In genomic region chr2:138502253-138503086, GRCh38 we compare ENCODE assay signal across 8 cellular contexts. TPM values are rescaled to one million over a fixed set of nuclear protein-coding genes. Genes with fewer than 3 reads are reported as not detected.
A peak's percentile ranks its signal among the peaks of the same experiment; 100 is the strongest.
DNase-seq lines count a peak whose midpoint lies in the region; ATAC-seq, FAIRE-seq and TF ChIP-seq lines count a peak whose summit lies in the region.

No MANE protein-coding gene starts in this region.

- TF ChIP-seq EP300 in stomach (IDR thresholded peaks at IDR 0.05) = no peak

- peak overlapping the region; percentile 88 for H2AFZ ChIP-seq in GM23338

- H3K4me3 ChIP-seq in GM23338 (peak overlapping the region; percentile 99), breast epithelium (peak overlapping the region; percentile 84 to 97 (median 94)), kidney (ENCODE audit: low read length in 2 of 2) (peak overlapping the region; percentile 75 to 86), stomach (peak overlapping the region; percentile 90 to 96 (median 90))

- H3K36me3 Mint-ChIP-seq in GM23338 (ENCODE audit: low read depth) = no peaks in the 10 kb centered on the region

- no peaks in the 10 kb centered on the region for H3K36me3 ChIP-seq in GM23338 (ENCODE audit: insufficient read depth)
- no peaks in the 10 kb centered on the region for H3K36me3 ChIP-seq in breast epithelium
- H3K36me3 ChIP-seq in kidney (ENCODE audit: control insufficient read depth in 1 of 2, insufficient read depth in 2 of 2, low read length in 2 of 2) = no peaks in the 10 kb centered on the region
- H3K36me3 ChIP-seq in stomach = no peaks in the 10 kb centered on the region

- WGBS in stomach, 5 donors = 1 to 2% (median 1%) methylated on average over 25 to 26 of the region's 26 CpGs

- 0 out of 2 replicates have a peak, but pooled peaks cover 3% of the 10 kb centered on the region for H3K9me2 ChIP-seq in GM23338 (ENCODE audit: insufficient read depth)

- H3K4me1 Mint-ChIP-seq in GM23338 = peaks cover 31% of the 10 kb centered on the region

- peak overlapping the region; percentile 37 to 83 for H3K9ac ChIP-seq in kidney (ENCODE audit: low read length in 2 of 2)

- peaks cover 7% of the 10 kb centered on the region for H3K27me3 Mint-ChIP-seq in GM23338 (ENCODE audit: insufficient read depth, low read depth, poor library complexity)

- TF ChIP-seq CTCF in GM23338 (conservative IDR thresholded peaks at IDR 0.05; ENCODE audit: low read depth in 2 of 2) (no peak), breast epithelium (IDR thresholded peaks at IDR 0.05) (no peak), kidney (IDR thresholded peaks at IDR 0.05; ENCODE audit: borderline replicate concordance, extremely low read depth, insufficient read depth) (no peak), stomach (IDR thresholded peaks at IDR 0.05) (no peak)

- intact Hi-C loops in breast epithelium (cut with DNase I; ENCODE audit: low total_unique reads) = no loop called here
- intact Hi-C loops in kidney (cut with DNase I) = no loop called here
- intact Hi-C loops in stomach (cut with DNase I; ENCODE audit: low total_unique reads) = no loop called here

- peaks cover 52% of the 10 kb centered on the region for H3K79me2 ChIP-seq in GM23338 (replicated peaks; ENCODE audit: insufficient read depth)

- peak overlapping the region; percentile 93 for H3K4me3 Mint-ChIP-seq in GM23338

- H3K9me3 ChIP-seq in breast epithelium (no peaks in the 10 kb centered on the region), kidney (ENCODE audit: control insufficient read depth in 1 of 2, low read length in 2 of 2) (no peaks in the 10 kb centered on the region), stomach (no peaks in the 10 kb centered on the region)

- H3K4me1 ChIP-seq in GM23338 (ENCODE audit: insufficient read depth) (peaks cover 33% of the 10 kb centered on the region), breast epithelium (no peaks in the 10 kb centered on the region), kidney (ENCODE audit: control insufficient read depth in 1 of 2, insufficient read depth in 1 of 2, low read depth in 1 of 2, low read length in 2 of 2) (peaks cover 8 to 13% of the 10 kb centered on the region in 2 donors), stomach (peaks cover 34 to 62% (median 48%) of the 10 kb centered on the region in 4 donors)

- H3K27ac Mint-ChIP-seq in GM23338 = peak overlapping the region; percentile 92

- peak overlapping the region; percentile 85 for H3K4me2 ChIP-seq in GM23338

- peaks cover 16% of the 10 kb centered on the region for H4K20me1 ChIP-seq in GM23338 (replicated peaks; ENCODE audit: insufficient read depth)

- ATAC-seq in GM23338 = peak; percentile 34
- no peak for ATAC-seq in GM18909 (IDR thresholded peaks at IDR 0.05; ENCODE audit: poor library complexity, unreplicated experiment)
- no peak for ATAC-seq in GM18868 (IDR thresholded peaks at IDR 0.05; ENCODE audit: unreplicated experiment)

- DNase-seq in DMS79 treated with DMSO at 0.1 percent for 48 hours (lab: John Stamatoyannopoulos, UW) (peak; percentile 41), GM23338 (ENCODE audit: low spot score) (peak; percentile 46), NCI-H748 (lab: John Stamatoyannopoulos, UW; ENCODE audit: unreplicated experiment) (peak; percentile 61), breast epithelium (ENCODE audit: low spot score in 2 of 2) (peak in 1 of 2 donors; percentile 43), kidney (no peak), stomach (peak; percentile 27)

- no peak for FAIRE-seq in kidney (lab: Jason Lieb, UNC)

- no peaks in the 10 kb centered on the region for H3K9me3 Mint-ChIP-seq in GM23338

- peaks cover 9% of the 10 kb centered on the region for H3F3A ChIP-seq in GM23338 (replicated peaks; ENCODE audit: low read depth)

- no peaks in the 10 kb centered on the region for H3K27me3 ChIP-seq in GM23338 (ENCODE audit: insufficient read depth)
- no peaks in the 10 kb centered on the region for H3K27me3 ChIP-seq in breast epithelium
- H3K27me3 ChIP-seq in stomach = no peaks in the 10 kb centered on the region

- peak overlapping the region; percentile 94 for H3K27ac ChIP-seq in GM23338 (ENCODE audit: low read depth)
- H3K27ac ChIP-seq in breast epithelium = peak overlapping the region; percentile 97 to 99
- peak overlapping the region; percentile 43 to 79 for H3K27ac ChIP-seq in kidney (ENCODE audit: low read depth in 2 of 2, low read length in 2 of 2)
- H3K27ac ChIP-seq in stomach = peak overlapping the region; percentile 92 to 97 (median 95)

- TF ChIP-seq POLR2A in breast epithelium (IDR thresholded peaks at IDR 0.05) = no peak
- TF ChIP-seq POLR2A in stomach (IDR thresholded peaks at IDR 0.05) = no peak

TF ChIP-seq in GM23338, 12 proteins besides CTCF, POLR2A, EP300 and RAD21 (continues in another document):
- TF ChIP-seq CREB1 (CRISPR knock-in tag; IDR thresholded peaks at IDR 0.05; ENCODE audit: low read depth) (no peak), ZNF114 (CRISPR knock-in tag; IDR thresholded peaks at IDR 0.05) (no peak), NANOG (IDR thresholded peaks at IDR 0.05; ENCODE audit: borderline replicate concordance) (no peak), ETS1 (IDR thresholded peaks at IDR 0.05) (no peak), REST (IDR thresholded peaks at IDR 0.05; ENCODE audit: unreplicated experiment) (no peak), STAT1 (IDR thresholded peaks at IDR 0.05; ENCODE audit: unreplicated experiment) (no peak), ZNF331 (CRISPR knock-in tag; IDR thresholded peaks at IDR 0.05; ENCODE audit: low read depth) (no peak), EZH2phosphoT487 (IDR thresholded peaks at IDR 0.05; ENCODE audit: unreplicated experiment) (no peak), POLR2AphosphoS5 (IDR thresholded peaks at IDR 0.05; ENCODE audit: low read depth) (no peak)

RNA-seq across cellular contexts. Expression of gene SPOPL, which starts 0.9 kb away (rescaled TPM):
- 13.5 and 15.4 TPM in 2 replicates for total RNA-seq in GM23338 (2014; rRNA removed; shearing (Covaris generic))
- 3.1 and 4.5 TPM in 2 replicates for polyA plus RNA-seq in GM23338 (2016; fragmentation: Nextera tagmentation; extraction: Ambion mirVana)
- total RNA-seq in breast epithelium = 10 to 100 TPM; 25.3 to 71.4 (median 49.2) TPM
- 23.1 TPM for total RNA-seq in kidney
- polyA plus RNA-seq in kidney (ENCODE audit: insufficient read depth, low read depth, low replicate concordance) = 4.0 TPM
- total RNA-seq in stomach = 10 to 100 TPM in 3 of 5 donors, 1 to 10 TPM in 2; 4.1 to 60.0 (median 13.4) TPM
- 10 to 100 TPM in 1 of 3 donors, 1 to 10 TPM in 2; 3.1 to 10.5 (median 7.2) TPM for polyA plus RNA-seq in stomach
